In genomic region chr16:75789237-75789636, GRCh38 we compare ENCODE assay signal across 1 cellular context.
A peak's percentile ranks its signal among the peaks of the same experiment; 100 is the strongest.
TF ChIP-seq lines count a peak whose summit lies in the region.

No MANE protein-coding gene starts in this region.

TF ChIP-seq in HEK293, 187 proteins besides CTCF, POLR2A, EP300 and RAD21 (continued from another document):
- TF ChIP-seq ZBTB49 (tag by site-specific recombination; IDR thresholded peaks at IDR 0.05; ENCODE audit: low read depth) (no peak), ZNF660 (tag by site-specific recombination; IDR thresholded peaks at IDR 0.05) (0 out of 2 replicates have a peak, but pooled peaks have one; percentile 44), ZNF350 (tag by site-specific recombination; IDR thresholded peaks at IDR 0.05) (no peak)
TF ChIP-seq in HEK293: peak in this region for 3.
